Comparison of ENCODE assay signal across 25 cellular contexts in the genomic region with DNA sequence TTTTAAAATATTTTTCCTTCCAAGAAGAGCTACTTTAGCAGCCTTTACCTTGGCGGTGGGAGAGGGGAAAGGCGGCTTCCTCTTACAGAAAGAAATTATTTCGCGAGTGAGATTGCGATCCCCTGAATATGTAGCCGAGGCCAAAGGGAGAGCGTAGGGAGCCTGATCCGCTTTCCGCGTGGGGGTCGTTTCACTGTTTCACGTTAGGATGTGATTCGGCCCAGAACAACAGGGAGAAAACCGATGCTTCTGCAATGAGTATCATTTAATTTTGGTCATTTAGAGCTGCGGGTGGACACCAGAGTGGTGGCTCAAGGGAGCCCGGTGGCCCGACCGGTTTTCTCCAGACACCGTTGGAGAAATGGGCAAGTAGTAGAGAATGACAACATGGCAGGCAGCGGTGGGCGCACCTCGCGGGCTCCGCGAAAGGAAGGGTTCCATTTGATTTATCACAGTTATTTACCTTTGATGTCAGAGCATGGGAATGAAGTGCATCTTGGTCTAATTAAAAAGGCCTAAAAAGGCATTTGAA. TPM values are rescaled to one million over a fixed set of nuclear protein-coding genes. Genes with fewer than 3 reads are reported as not detected.
DNase-seq lines count a peak whose midpoint lies in the region; ATAC-seq, FAIRE-seq and TF ChIP-seq lines count a peak whose summit lies in the region.
"Had no signal": no experiment of that assay in that cellular context is flagged by ENCODE, and none has a peak within 500 bp of the region (broad histone marks: within the 10 kb centered on the region; RNA-seq: fewer than 3 reads in every experiment).

No MANE protein-coding gene starts in this region.

- no peaks in the 10 kb centered on the region for H3K9me2 ChIP-seq in GM23338 (ENCODE audit: insufficient read depth)

- peaks cover 4% of the 10 kb centered on the region; the same call in 1 of the 3 replicates for H3K4me1 ChIP-seq in A549
- peaks cover 15% of the 10 kb centered on the region for H3K4me1 ChIP-seq in GM23338 (ENCODE audit: insufficient read depth)
- H3K4me1 ChIP-seq: lower lobe of right lung, parathyroid adenoma had no signal

- no peak for ATAC-seq in A549
- ATAC-seq in GM23338: no peak
- ATAC-seq in naive thymus-derived CD8-positive, alpha-beta T cell: no peak
- no peak for ATAC-seq in HG03159 (IDR thresholded peaks at IDR 0.05; ENCODE audit: unreplicated experiment)
- ATAC-seq: lower lobe of right lung; stimulated activated effector memory CD8-positive, alpha-beta T cell treated with anti-CD3 and anti-CD28 coated beads, Interleukin-12 subunit alpha, Interleukin-12 subunit beta, amount 100 ng/mL, for 72 hours had no signal

- CTCF ChIA-PET in A549 (lab: Yijun Ruan, JAX): interaction anchor here (1.1 to 2.2 kb wide), 5 partner anchors 13 to 44 kb away, joined by 3 to 22 read pairs (median 4); no protein-coding TSS in a partner anchor

- no peak for TF ChIP-seq EP300 in A549 (IDR thresholded peaks at IDR 0.05)

- H3K9me3 ChIP-seq in A549: no peaks in the 10 kb centered on the region
- H3K9me3 ChIP-seq: HAP-1, lower lobe of right lung, thoracic aorta had no signal

- H3K27me3 ChIP-seq in GM23338 (ENCODE audit: insufficient read depth): peaks cover 60% of the 10 kb centered on the region

- H3K27me3 Mint-ChIP-seq in GM23338 (ENCODE audit: insufficient read depth, low read depth, poor library complexity) (peaks cover 57% of the 10 kb centered on the region), brain (peaks cover 45% of the 10 kb centered on the region), CD14-positive monocyte (ENCODE audit: low read depth in 3 of 3) (peaks cover 68 to 77% (median 68%) of the 10 kb centered on the region in 3 donors)
- peaks cover 2 to 56% (median 31%) of the 10 kb centered on the region in 5 donors for H3K27me3 Mint-ChIP-seq in naive thymus-derived CD8-positive, alpha-beta T cell

- H3K27ac ChIP-seq in A549: no peak overlapping the region
- no peak overlapping the region for H3K27ac ChIP-seq in GM23338 (ENCODE audit: low read depth)
- H3K27ac ChIP-seq: heart right ventricle, lower lobe of right lung, parathyroid adenoma, thoracic aorta had no signal

- POLR2A ChIA-PET in A549 (lab: Yijun Ruan, JAX): no interaction called here
- POLR2A ChIA-PET in naive thymus-derived CD8-positive, alpha-beta T cell (lab: Charles Lee): no interaction called here

- H3F3A ChIP-seq in GM23338 (replicated peaks; ENCODE audit: low read depth): no peaks in the 10 kb centered on the region

- H3K4me3 Mint-ChIP-seq in GM23338 (peak overlapping the region; percentile 65), brain (peak overlapping the region; percentile 39 to 98 (median 94)), CD14-positive monocyte (peak overlapping the region in 1 of 2 donors; percentile 59)
- peak overlapping the region in 6 of 10 donors; percentile 12 to 70 (median 44) for H3K4me3 Mint-ChIP-seq in naive thymus-derived CD8-positive, alpha-beta T cell
- H3K4me3 Mint-ChIP-seq: stimulated activated effector memory CD8-positive, alpha-beta T cell treated with anti-CD3 and anti-CD28 coated beads, Interleukin-12 subunit alpha, Interleukin-12 subunit beta, amount 100 ng/mL, for 72 hours had no signal

- H3K9me3 Mint-ChIP-seq in GM23338: peaks cover 4% of the 10 kb centered on the region; the same call in 2 of the 3 replicates
- peaks cover 0 to 16% (median 7%) of the 10 kb centered on the region in 5 experiments for H3K9me3 Mint-ChIP-seq in brain
- peaks cover 0 to 10% (median 0%) of the 10 kb centered on the region in 9 donors for H3K9me3 Mint-ChIP-seq in naive thymus-derived CD8-positive, alpha-beta T cell
- peaks cover 1 to 40% (median 24%) of the 10 kb centered on the region in 7 donors for H3K9me3 Mint-ChIP-seq in CD14-positive monocyte
- H3K9me3 Mint-ChIP-seq: stimulated activated effector memory CD8-positive, alpha-beta T cell treated with anti-CD3 and anti-CD28 coated beads, Interleukin-12 subunit alpha, Interleukin-12 subunit beta, amount 100 ng/mL, for 72 hours had no signal

- TF ChIP-seq CTCF in A549 (IDR thresholded peaks at IDR 0.05): no peak
- no peak for TF ChIP-seq CTCF in GM23338 (conservative IDR thresholded peaks at IDR 0.05; ENCODE audit: low read depth in 2 of 2)
- no peak for TF ChIP-seq CTCF in brain (conservative IDR thresholded peaks at IDR 0.05)
- no peak for TF ChIP-seq CTCF in CD14-positive monocyte (IDR thresholded peaks at IDR 0.05)

- no peak for FAIRE-seq in A549 (lab: Jason Lieb, UNC)
- FAIRE-seq: GM12892, keratinocyte, TTC549 had no signal

- intact Hi-C loops in CD14-positive monocyte (cut with micrococcal nuclease): no loop called here

- no peak for TF ChIP-seq RAD21 in A549 (conservative IDR thresholded peaks at IDR 0.05 in 1 of 2, IDR thresholded peaks at IDR 0.05 in 1 of 2)

- WGBS in A549 (ENCODE audit: missing lambda C conversion rate): 13% methylated on average over 25 of the region's 25 CpGs

- H3K36me3 ChIP-seq in GM23338 (ENCODE audit: insufficient read depth): no peaks in the 10 kb centered on the region
- H3K36me3 ChIP-seq: HAP-1, heart right ventricle, lower lobe of right lung, thoracic aorta had no signal

- H3K4me3 ChIP-seq in A549 (no peak overlapping the region), GM23338 (peak overlapping the region; percentile 51)
- H3K4me3 ChIP-seq: HAP-1 had no signal

- H3K27ac Mint-ChIP-seq in GM23338 (no peak overlapping the region), brain (peak overlapping the region in 1 of 5 experiments; percentile 17), CD14-positive monocyte (peak overlapping the region in 1 of 7 donors; percentile 47)
- H3K27ac Mint-ChIP-seq in naive thymus-derived CD8-positive, alpha-beta T cell: no peak overlapping the region
- H3K27ac Mint-ChIP-seq: stimulated activated effector memory CD8-positive, alpha-beta T cell treated with anti-CD3 and anti-CD28 coated beads, Interleukin-12 subunit alpha, Interleukin-12 subunit beta, amount 100 ng/mL, for 72 hours had no signal

- H3K4me1 Mint-ChIP-seq in GM23338 (peaks cover 24% of the 10 kb centered on the region), brain (peaks cover 42% of the 10 kb centered on the region), CD14-positive monocyte (peaks cover 3% of the 10 kb centered on the region)
- H3K4me1 Mint-ChIP-seq in naive thymus-derived CD8-positive, alpha-beta T cell: peaks cover 2 to 21% (median 15%) of the 10 kb centered on the region in 4 donors

- H3K4me2 ChIP-seq in A549 (peak overlapping the region; percentile 98; the same call in 1 of the 3 replicates), GM23338 (peak overlapping the region; percentile 75)

- H2AFZ ChIP-seq in GM23338: no peak overlapping the region
- H2AFZ ChIP-seq: parathyroid adenoma had no signal

- H4K20me1 ChIP-seq in GM23338 (replicated peaks; ENCODE audit: insufficient read depth): no peaks in the 10 kb centered on the region

- no peak for DNase-seq in A549 (ENCODE audit: low read depth in 1 of 2, low spot score in 1 of 2)
- no peak for DNase-seq in GM23338 (ENCODE audit: low spot score)
- DNase-seq in naive thymus-derived CD8-positive, alpha-beta T cell: no peak
- no peak for DNase-seq in CD14-positive monocyte (ENCODE audit: low spot score)
- DNase-seq in LoVo (ENCODE audit: low spot score): no peak
- DNase-seq in dedifferentiated amniotic fluid mesenchymal stem cell (ENCODE audit: extremely low spot score): no peak
- DNase-seq: activated CD4-positive, alpha-beta T cell treated with anti-CD3 and anti-CD28 coated beads for 48 hours; activated effector memory CD4-positive, alpha-beta T cell treated with Interleukin-2 at 50 U/mL for 16 hours; cortex of kidney; DMS 273 treated with DMSO at 0.1 percent for 48 hours; heart right ventricle; lower lobe of right lung; NCI-H1417; NCI-H526; SHP77 had no signal

- H3K36me3 Mint-ChIP-seq in GM23338 (ENCODE audit: low read depth) (peaks cover 5% of the 10 kb centered on the region; the same call in 1 of the 3 replicates), brain (peaks cover 14% of the 10 kb centered on the region), CD14-positive monocyte (no peaks in the 10 kb centered on the region)
- H3K36me3 Mint-ChIP-seq in naive thymus-derived CD8-positive, alpha-beta T cell: peaks cover 0 to 2% (median 0%) of the 10 kb centered on the region in 3 donors
- H3K36me3 Mint-ChIP-seq: stimulated activated effector memory CD8-positive, alpha-beta T cell treated with anti-CD3 and anti-CD28 coated beads, Interleukin-12 subunit alpha, Interleukin-12 subunit beta, amount 100 ng/mL, for 72 hours had no signal

- no peaks in the 10 kb centered on the region for H3K79me2 ChIP-seq in GM23338 (replicated peaks; ENCODE audit: insufficient read depth)
- H3K79me2 ChIP-seq: parathyroid adenoma had no signal

- no peak for TF ChIP-seq POLR2A in A549 (IDR thresholded peaks at IDR 0.05; ENCODE audit: low read length)

TF ChIP-seq in GM23338, 12 proteins besides CTCF, POLR2A, EP300 and RAD21:
- TF ChIP-seq EZH2 (IDR thresholded peaks at IDR 0.05; ENCODE audit: low read depth, unreplicated experiment) (peak; percentile 60), CREB1 (CRISPR knock-in tag; IDR thresholded peaks at IDR 0.05; ENCODE audit: low read depth) (no peak)

RNA-seq across cellular contexts. Expression of gene PCDH19, which starts 1.8 kb away (rescaled TPM):
- polyA plus RNA-seq in A549 (2011; rRNA removed) (0.01 and 0.03 TPM in 2 replicates), A549 (2017; fragmentation: RNase III; extraction: RNeasy Plus Mini Kit Qiagen cat#74134 plus additional on column Dnase treatment) (0.01 TPM in 3 replicates), GM23338 (2016; fragmentation: Nextera tagmentation; extraction: Ambion mirVana) (0.87 and 1.6 TPM in 2 replicates), brain (ENCODE audit: insufficient read depth, low read depth, low replicate concordance) (3.3 TPM), CD14-positive monocyte (not detected)
- 0.01 TPM in 2 replicates for polyA plus RNA-seq in A549 (2012; cell fraction: cytosol; rRNA removed)
- 0.02 TPM in 2 replicates for polyA plus RNA-seq in A549 (2012; cell fraction: nucleus; rRNA removed)
- polyA minus RNA-seq in A549 (2011; rRNA and poly(A)+ RNA removed): not detected in 2 replicates
- total RNA-seq in GM23338 (2014; rRNA removed; shearing (Covaris generic)): 0.89 and 1.4 TPM in 2 replicates
- not detected for total RNA-seq in naive thymus-derived CD8-positive, alpha-beta T cell
- polyA plus RNA-seq in naive thymus-derived CD8-positive, alpha-beta T cell: not detected
- total RNA-seq: OCI-LY7 had no signal
- polyA plus RNA-seq: keratinocyte had no signal
